ENCODE assay signal across 26 cellular contexts in genomic region chr3:114953215-114953799, GRCh38.
"Had no signal": no experiment of that assay in that cellular context is flagged by ENCODE, and none has a peak within 500 bp of the region (broad histone marks: within the 10 kb centered on the region; RNA-seq: fewer than 3 reads in every experiment).

No MANE protein-coding gene starts in this region.

- H3K4me1 ChIP-seq: gastroesophageal sphincter, left lung, psoas muscle, sigmoid colon, stomach, thyroid gland, vagina had no signal

- DNase-seq: dorsolateral prefrontal cortex; effector CD4-positive, alpha-beta T cell; foreskin fibroblast; heart left ventricle; left cardiac atrium; left lung; mesendoderm; midbrain; naive thymus-derived CD4-positive, alpha-beta T cell; posterior cingulate gyrus; psoas muscle; right cardiac atrium; sigmoid colon; stimulated activated CD4-positive, alpha-beta T cell treated with anti-CD3 and anti-CD28 coated beads, Interleukin-2, amount 100 ng/mL, for 24 hours; stimulated activated CD4-positive, alpha-beta T cell treated with anti-CD3 and anti-CD28 coated beads, Interleukin-4, amount 100 ng/mL, for 24 hours; stimulated activated naive CD4-positive, alpha-beta T cell treated with Interleukin-2 at 50 U/mL for 16 hours; stomach; thyroid gland; trophoblast cell had no signal

- ATAC-seq: esophagus mucosa; gastroesophageal sphincter; heart left ventricle; left cardiac atrium; left lung; naive thymus-derived CD4-positive, alpha-beta T cell; psoas muscle; right cardiac atrium; stimulated activated effector memory CD8-positive, alpha-beta T cell treated with anti-CD3 and anti-CD28 coated beads, Interleukin-12 subunit alpha, Interleukin-12 subunit beta, amount 100 ng/mL, for 72 hours had no signal

- H3K27me3 ChIP-seq: dorsolateral prefrontal cortex, gastroesophageal sphincter, heart left ventricle, hepatocyte, left lung, neural progenitor cell, sigmoid colon, stomach, thyroid gland, vagina had no signal

- H3K36me3 ChIP-seq: sigmoid colon, thyroid gland had no signal

- H2AFZ ChIP-seq: hepatocyte, neural progenitor cell had no signal

- H3K27ac ChIP-seq: dorsolateral prefrontal cortex, epithelial cell of prostate, gastroesophageal sphincter, heart left ventricle, hepatocyte, left lung, neural progenitor cell, psoas muscle, sigmoid colon, stomach, thyroid gland, vagina had no signal

- H3K4me3 ChIP-seq: dorsolateral prefrontal cortex, gastroesophageal sphincter, heart left ventricle, hepatocyte, left lung, neural progenitor cell, psoas muscle, sigmoid colon, stomach, thyroid gland, vagina had no signal

- H3K9ac ChIP-seq: neural progenitor cell had no signal

- H3K4me2 ChIP-seq: hepatocyte, neural progenitor cell had no signal

- H3K9me3 ChIP-seq: thyroid gland had no signal
